ENCODE assay signal across 29 cellular contexts in genomic region chr10:12972146-12972545, GRCh38. TPM values are rescaled to one million over a fixed set of nuclear protein-coding genes. Genes with fewer than 3 reads are reported as not detected.
"Had no signal": no experiment of that assay in that cellular context is flagged by ENCODE, and none has a peak within 500 bp of the region (broad histone marks: within the 10 kb centered on the region; RNA-seq: fewer than 3 reads in every experiment).

No MANE protein-coding gene starts in this region.

- H3K27ac ChIP-seq: epithelial cell of prostate, gastroesophageal sphincter, heart right ventricle, left lung, neutrophil, parathyroid adenoma, right lobe of liver, stomach, thyroid gland had no signal

- H3K9me3 ChIP-seq: neutrophil, right lobe of liver, thyroid gland had no signal

- H3K79me2 ChIP-seq: parathyroid adenoma had no signal

- H3K9me3 Mint-ChIP-seq: type B pancreatic cell had no signal

- H3K4me3 ChIP-seq: gastroesophageal sphincter, heart right ventricle, left lung, right lobe of liver, smooth muscle cell, stomach, thyroid gland had no signal

- H3K4me1 ChIP-seq: gastroesophageal sphincter, left lung, parathyroid adenoma, right lobe of liver, stomach, thyroid gland had no signal

- H2AFZ ChIP-seq: parathyroid adenoma had no signal

- ATAC-seq: esophagus mucosa; gastroesophageal sphincter; heart right ventricle; left cardiac atrium; left lung; naive thymus-derived CD8-positive, alpha-beta T cell had no signal

- H3K27me3 ChIP-seq: gastroesophageal sphincter, left lung, neutrophil, right lobe of liver, stomach, thyroid gland had no signal

- H3K27me3 Mint-ChIP-seq: dendritic cell treated with granulocyte-macrophage colony-stimulating factor and Interleukin-4, amounts not matched to agents 40 ng/mL and 50 ng/mL, for 4 days had no signal

- H3K36me3 ChIP-seq: gastroesophageal sphincter, heart right ventricle, left lung, neutrophil, right lobe of liver, stomach, thyroid gland had no signal

- DNase-seq: cerebellar nuclear complex; effector CD8-positive, alpha-beta T cell; endodermal cell; foreskin fibroblast; heart right ventricle; hippocampal formation; left cardiac atrium; left lung; mesendoderm; naive thymus-derived CD8-positive, alpha-beta T cell; right lobe of liver; stimulated activated CD4-positive, alpha-beta T cell treated with anti-CD3 and anti-CD28 coated beads, Interleukin-12 subunit alpha, Interleukin-12 subunit beta, amount 100 ng/mL, for 4 hours; stimulated activated CD4-positive, alpha-beta T cell treated with anti-CD3 and anti-CD28 coated beads, Interleukin-1b, Interleukin-23, amount 100 ng/mL, for 48 hours; stimulated activated CD4-positive, alpha-beta T cell treated with anti-CD3 and anti-CD28 coated beads, Interleukin-4, amount 100 ng/mL, for 1 hour; stimulated activated CD8-positive, alpha-beta memory T cell treated with anti-CD3 and anti-CD28 coated beads, Interleukin-4, amount 100 ng/mL, for 48 hours; stimulated activated naive CD4-positive, alpha-beta T cell; stomach; thyroid gland had no signal

- H3K4me1 Mint-ChIP-seq: naive thymus-derived CD8-positive, alpha-beta T cell had no signal

- H3K27ac Mint-ChIP-seq: dendritic cell treated with granulocyte-macrophage colony-stimulating factor and Interleukin-4, amounts not matched to agents 40 ng/mL and 50 ng/mL, for 4 days; endodermal cell; progenitor cell of endocrine pancreas; type B pancreatic cell had no signal

- H3K4me2 ChIP-seq: smooth muscle cell had no signal

- FAIRE-seq: colon, islet of Langerhans had no signal

- H3K4me3 Mint-ChIP-seq: dendritic cell treated with granulocyte-macrophage colony-stimulating factor and Interleukin-4, amounts not matched to agents 40 ng/mL and 50 ng/mL, for 4 days; endodermal cell; naive thymus-derived CD8-positive, alpha-beta T cell; type B pancreatic cell had no signal

- H3K9ac ChIP-seq: parathyroid adenoma had no signal

RNA-seq across cellular contexts. Expression of gene CCDC3, which starts 29.4 kb away (rescaled TPM):
- polyA plus RNA-seq: naive thymus-derived CD8-positive, alpha-beta T cell had no signal
